Comparison of ENCODE assay signal across 10 cellular contexts in the genomic region with DNA sequence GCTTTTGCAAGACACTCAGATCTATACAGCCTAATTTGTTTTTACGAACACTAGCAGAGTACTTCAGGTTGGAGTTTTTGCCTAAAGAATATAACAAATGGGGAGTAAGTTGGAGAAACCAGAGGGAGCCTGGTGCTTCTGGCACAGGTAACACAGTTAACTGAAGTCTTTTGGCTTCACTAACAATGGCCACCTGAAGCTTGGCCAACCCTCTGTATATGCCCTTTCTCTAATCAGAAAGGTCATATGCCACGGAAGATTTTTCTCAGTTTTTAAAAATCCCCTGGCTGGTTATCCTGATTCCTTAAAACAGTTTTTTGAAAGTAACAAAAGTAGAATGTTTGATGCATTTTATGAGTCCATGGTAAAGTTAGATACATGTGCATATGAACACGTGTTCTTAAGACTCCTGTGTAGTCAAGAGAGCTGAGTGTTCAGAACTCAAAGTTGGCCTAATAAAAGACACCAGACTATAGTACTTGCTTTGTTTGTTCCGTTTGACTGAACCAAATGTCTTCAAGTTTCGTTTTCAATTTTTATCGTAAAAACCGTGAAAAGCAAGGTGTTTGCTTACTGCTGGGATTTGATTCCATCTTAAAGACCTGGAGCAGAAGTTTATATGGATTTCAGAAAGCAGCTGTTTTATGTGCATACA.
A peak's percentile ranks its signal among the peaks of the same experiment; 100 is the strongest.
DNase-seq lines count a peak whose midpoint lies in the region; ATAC-seq and TF ChIP-seq lines count a peak whose summit lies in the region.
"Had no signal": no experiment of that assay in that cellular context is flagged by ENCODE, and none has a peak within 500 bp of the region (broad histone marks: within the 10 kb centered on the region; RNA-seq: fewer than 3 reads in every experiment).

No MANE protein-coding gene starts in this region.

- no TSS peak for BruUV-seq in mammary epithelial cell (replicated peaks; lab: Mats Ljungman, UMichigan)

- intact Hi-C loops in mammary epithelial cell (cut with micrococcal nuclease), result no loop called here

- CTCF ChIA-PET in mammary epithelial cell (lab: Charles Lee; ENCODE audit: low non-redundant PET), result no interaction called here

- dilution Hi-C loops in mammary epithelial cell (cut with HindIII; ENCODE audit: low sequenced_read_pairs), result no loop called here

- no peaks in the 10 kb centered on the region for H3K36me3 Mint-ChIP-seq in activated T-cell treated with anti-CD3 and anti-CD28 coated beads, Interleukin-2, amount 50 U/mL, for 72 hours (ENCODE audit: insufficient read depth in 2 of 2)
- H3K36me3 Mint-ChIP-seq in stimulated activated memory B cell treated with anti-CD40 and anti-IgM and Interleukin-4, amounts not matched to agents 10 μg/mL and 1 μg/mL and 100 μg/mL, for 72 hours, result no peaks in the 10 kb centered on the region

- H3K27me3 ChIP-seq in mammary epithelial cell (ENCODE audit: insufficient read depth, low read length), result no peaks in the 10 kb centered on the region

- H2AFZ ChIP-seq in mammary epithelial cell (ENCODE audit: low read depth, low read length), result peak overlapping the region; percentile 53

- no peaks in the 10 kb centered on the region for H4K20me1 ChIP-seq in mammary epithelial cell (ENCODE audit: insufficient read depth, low read length)

- no peaks in the 10 kb centered on the region for H3K79me2 ChIP-seq in mammary epithelial cell (ENCODE audit: insufficient read depth, low read length)

- peaks cover 54% of the 10 kb centered on the region for H3K27me3 Mint-ChIP-seq in activated T-cell treated with anti-CD3 and anti-CD28 coated beads, Interleukin-2, amount 50 U/mL, for 72 hours (ENCODE audit: low read depth)
- H3K27me3 Mint-ChIP-seq in stimulated activated memory B cell treated with anti-CD40 and anti-IgM and Interleukin-4, amounts not matched to agents 10 μg/mL and 1 μg/mL and 100 μg/mL, for 72 hours, result no peaks in the 10 kb centered on the region

- no peak overlapping the region for H3K27ac ChIP-seq in mammary epithelial cell (ENCODE audit: insufficient read depth, low read depth, low read length)

- H3K27ac Mint-ChIP-seq in activated T-cell treated with anti-CD3 and anti-CD28 coated beads, Interleukin-2, amount 50 U/mL, for 72 hours, result no peak overlapping the region
- peak overlapping the region; percentile 96 for H3K27ac Mint-ChIP-seq in stimulated activated memory B cell treated with anti-CD40 and anti-IgM and Interleukin-4, amounts not matched to agents 10 μg/mL and 1 μg/mL and 100 μg/mL, for 72 hours

- no peak overlapping the region for H3K9ac ChIP-seq in mammary epithelial cell (ENCODE audit: insufficient read depth, low read length)

- in situ Hi-C loops in mammary epithelial cell (cut with MboI; ENCODE audit: low sequenced_read_pairs in 2 of 2), result no loop called here

- DNase-seq in activated T-cell treated with anti-CD3 and anti-CD28 coated beads, Interleukin-2, amount 50 U/mL, for 72 hours, result no peak
- no peak for DNase-seq in activated T-cell treated with anti-CD3 and anti-CD28 coated beads, Interleukin-2, amount 50 U/mL, for 48 hours
- DNase-seq in mammary epithelial cell (no peak), C1 segment of cervical spinal cord (lab: John Stamatoyannopoulos, UW) (no peak), omental fat pad (ENCODE audit: low spot score) (no peak)
- no peak for DNase-seq in stimulated activated CD8-positive, alpha-beta memory T cell treated with anti-CD3 and anti-CD28 coated beads, Interleukin-4, amount 100 ng/mL, for 48 hours
- DNase-seq: IMR-90, Right ventricle myocardium superior had no signal

- peak overlapping the region; percentile 16 to 85 for H3K4me3 Mint-ChIP-seq in activated T-cell treated with anti-CD3 and anti-CD28 coated beads, Interleukin-2, amount 50 U/mL, for 72 hours
- H3K4me3 Mint-ChIP-seq in stimulated activated memory B cell treated with anti-CD40 and anti-IgM and Interleukin-4, amounts not matched to agents 10 μg/mL and 1 μg/mL and 100 μg/mL, for 72 hours, result peak overlapping the region; percentile 65

- no peaks in the 10 kb centered on the region for H3K36me3 ChIP-seq in mammary epithelial cell (ENCODE audit: insufficient read depth, low read length)

- no peak overlapping the region for H3K4me2 ChIP-seq in mammary epithelial cell (ENCODE audit: insufficient read depth, low read depth, low read length)

- H3K9me3 Mint-ChIP-seq in activated T-cell treated with anti-CD3 and anti-CD28 coated beads, Interleukin-2, amount 50 U/mL, for 72 hours, result no peaks in the 10 kb centered on the region
- H3K9me3 Mint-ChIP-seq in stimulated activated memory B cell treated with anti-CD40 and anti-IgM and Interleukin-4, amounts not matched to agents 10 μg/mL and 1 μg/mL and 100 μg/mL, for 72 hours, result no peaks in the 10 kb centered on the region

- H3K4me1 Mint-ChIP-seq in activated T-cell treated with anti-CD3 and anti-CD28 coated beads, Interleukin-2, amount 50 U/mL, for 72 hours (ENCODE audit: low read depth), result peaks cover 19% of the 10 kb centered on the region
- H3K4me1 Mint-ChIP-seq in stimulated activated memory B cell treated with anti-CD40 and anti-IgM and Interleukin-4, amounts not matched to agents 10 μg/mL and 1 μg/mL and 100 μg/mL, for 72 hours, result peaks cover 28% of the 10 kb centered on the region

- H3K4me3 ChIP-seq in mammary epithelial cell (replicated peaks in 1 of 3; ENCODE audit: insufficient read depth in 1 of 3, low read depth in 2 of 3, low read length in 3 of 3), result no peak overlapping the region

- H3K9me3 ChIP-seq in mammary epithelial cell (replicated peaks; ENCODE audit: insufficient read depth, low read length), result no peaks in the 10 kb centered on the region

- H3K4me1 ChIP-seq in mammary epithelial cell (ENCODE audit: insufficient read depth, low read length), result no peaks in the 10 kb centered on the region

- 92% methylated on average over 7 of the region's 7 CpGs for WGBS in mammary epithelial cell (ENCODE audit: low coverage, missing lambda C conversion rate)

- TF ChIP-seq CTCF in mammary epithelial cell (conservative IDR thresholded peaks at IDR 0.05 in 1 of 2, IDR thresholded peaks at IDR 0.05 in 1 of 2; ENCODE audit: extremely low read depth in 1 of 2, insufficient read depth in 1 of 2, low read depth in 1 of 2, low read length in 2 of 2) (no peak), omental fat pad (IDR thresholded peaks at IDR 0.05) (no peak)

- no peak for ATAC-seq in activated T-cell treated with anti-CD3 and anti-CD28 coated beads, Interleukin-2, amount 50 U/mL, for 72 hours (replicated peaks in 1 of 2)
- ATAC-seq in HG03521 (IDR thresholded peaks at IDR 0.05; ENCODE audit: unreplicated experiment) (peak; percentile 45), omental fat pad (ENCODE audit: low FRiP score) (no peak)
- peak; percentile 89 for ATAC-seq in stimulated activated memory B cell treated with anti-CD40 and anti-IgM and Interleukin-4, amounts not matched to agents 10 μg/mL and 1 μg/mL and 100 μg/mL, for 72 hours

Comparison
In these comparisons a context has a peak if more than half of its experiments do, and no peak if none do; other contexts are left out.
1. ATAC-seq: peak in HG03521 (single experiment) and stimulated activated memory B cell treated with anti-CD40 and anti-IgM and Interleukin-4, amounts not matched to agents 10 μg/mL and 1 μg/mL and 100 μg/mL, for 72 hours (single experiment); none in activated T-cell treated with anti-CD3 and anti-CD28 coated beads, Interleukin-2, amount 50 U/mL, for 72 hours (0 of 2) and omental fat pad (single experiment).